9 cellular contexts compared by ENCODE assay signal in genomic region chr3:98521897-98522537, GRCh38. TPM values are rescaled to one million over a fixed set of nuclear protein-coding genes. Genes with fewer than 3 reads are reported as not detected.
DNase-seq lines count a peak whose midpoint lies in the region; ATAC-seq and TF ChIP-seq lines count a peak whose summit lies in the region.
"Had no signal": no experiment of that assay in that cellular context is flagged by ENCODE, and none has a peak within 500 bp of the region (broad histone marks: within the 10 kb centered on the region; RNA-seq: fewer than 3 reads in every experiment).

No MANE protein-coding gene starts in this region.

- CTCF ChIA-PET in Caco-2 (lab: Charles Lee): no interaction called here

- intact Hi-C loops in Caco-2 (cut with micrococcal nuclease; ENCODE audit: unreplicated experiment): loop anchor here (1.0 to 5.0 kb wide), 2 partner anchors 18 to 290 kb away; no protein-coding TSS in a partner anchor
- intact Hi-C loops in left cardiac atrium (cut with DNase I): loop anchor here in 1 of 2 donors (10.0 kb wide), 2 partner anchors 73 to 373 kb away; partner anchors contain the start of gene CPOX
- intact Hi-C loops in prostate gland (cut with DNase I): loop anchor here (5.0 kb wide), 1 partner anchor 70 kb away; the partner anchor contains the start of gene CPOX

- peak overlapping the region; percentile 84 for H3K4me3 Mint-ChIP-seq in Caco-2 (ENCODE audit: unreplicated experiment)

- H3K4me3 ChIP-seq in Caco-2 (ENCODE audit: low read depth, low read length) (peak overlapping the region; percentile 64), adipocyte (ENCODE audit: low read length) (peak overlapping the region; percentile 90), prostate gland (peak overlapping the region; percentile 65 to 87)

- H3K4me1 Mint-ChIP-seq in Caco-2 (ENCODE audit: low read depth, unreplicated experiment): no peaks in the 10 kb centered on the region

- BruUV-seq in Caco-2 (replicated peaks; lab: Mats Ljungman, UMichigan): TSS peak; percentile 65

- TF ChIP-seq CTCF in Caco-2 (IDR thresholded peaks at IDR 0.05; ENCODE audit: insufficient read depth in 1 of 2, low read depth in 1 of 2, low read length in 1 of 2, severe bottlenecking in 1 of 2, unreplicated experiment in 1 of 2): no peak
- no peak for TF ChIP-seq CTCF in prostate gland (IDR thresholded peaks at IDR 0.05)

- H3K36me3 Mint-ChIP-seq in Caco-2 (ENCODE audit: insufficient read depth, unreplicated experiment): peaks cover 26% of the 10 kb centered on the region

- peak; percentile 32 to 37 for DNase-seq in Caco-2
- peak; percentile 68 for DNase-seq in HPDE6-E6E7 (ENCODE audit: extremely low spot score)
- peak; percentile 36 for DNase-seq in SK-N-DZ (ENCODE audit: low spot score)
- peak; percentile 86 for DNase-seq in adipocyte (ENCODE audit: low read depth)
- DNase-seq in left cardiac atrium: peak; percentile 36
- DNase-seq in prostate gland (ENCODE audit: low spot score): peak; percentile 55
- DNase-seq in NCI-H1048 (lab: John Stamatoyannopoulos, UW): no peak

- H3K27ac Mint-ChIP-seq in Caco-2 (ENCODE audit: unreplicated experiment): peak overlapping the region; percentile 84

- H3K27me3 ChIP-seq in Caco-2 (replicated peaks; ENCODE audit: control insufficient read depth, insufficient read depth, low read length) (no peaks in the 10 kb centered on the region), adipocyte (replicated peaks; ENCODE audit: control insufficient read depth, insufficient read depth, low read length) (no peaks in the 10 kb centered on the region), prostate gland (replicated peaks; ENCODE audit: insufficient read depth) (no peaks in the 10 kb centered on the region)

- POLR2A ChIA-PET in Caco-2 (lab: Charles Lee): interaction anchor here (1.6 kb wide), 1 partner anchor 72 kb away, joined by 6 read pairs; the partner anchor contains the start of gene CPOX

- H3K9ac ChIP-seq in adipocyte (ENCODE audit: low read length): peak overlapping the region; percentile 89

- H3K9me3 Mint-ChIP-seq in Caco-2 (ENCODE audit: unreplicated experiment): no peaks in the 10 kb centered on the region

- TF ChIP-seq POLR2A in prostate gland (IDR thresholded peaks at IDR 0.05): no peak

- ATAC-seq in GM21367 (IDR thresholded peaks at IDR 0.05; ENCODE audit: unreplicated experiment): peak; percentile 28
- ATAC-seq in left cardiac atrium: peak; percentile 50 to 78

- H3K36me3 ChIP-seq in Caco-2 (ENCODE audit: control insufficient read depth, insufficient read depth, low read length) (no peaks in the 10 kb centered on the region), adipocyte (ENCODE audit: control insufficient read depth, insufficient read depth, low read length, severe bottlenecking) (peaks cover 35% of the 10 kb centered on the region), prostate gland (no peaks in the 10 kb centered on the region)

- under 1% methylated on average over 16 of the region's 16 CpGs for WGBS in prostate gland

- H3K4me1 ChIP-seq in Caco-2 (no peaks in the 10 kb centered on the region), adipocyte (ENCODE audit: control insufficient read depth, insufficient read depth, low read length) (peaks cover 16% of the 10 kb centered on the region), prostate gland (replicated peaks) (no peaks in the 10 kb centered on the region)

- no peaks in the 10 kb centered on the region for H3K27me3 Mint-ChIP-seq in Caco-2 (ENCODE audit: insufficient read depth, unreplicated experiment)

- peak overlapping the region; percentile 96 to 98 for H3K27ac ChIP-seq in prostate gland

- H3K9me3 ChIP-seq in Caco-2 (no peaks in the 10 kb centered on the region), adipocyte (ENCODE audit: control insufficient read depth, low read length) (no peaks in the 10 kb centered on the region), prostate gland (no peaks in the 10 kb centered on the region)

RNA-seq across cellular contexts. Expression of gene CLDND1, which starts 0.7 kb away (rescaled TPM):
- total RNA-seq in Caco-2 (2022) (56.0 TPM in 2 replicates), left cardiac atrium (10 to 100 TPM; 73.3 to 88.5 TPM), prostate gland (100 to 1,000 TPM in 1 of 2 donors, 10 to 100 TPM in 1; 71.2 to 113 TPM)
- polyA plus RNA-seq in SK-N-DZ (2014; cell fraction: cytosol; rRNA removed): 112 and 118 TPM in 2 replicates
- 158 and 217 TPM in 2 replicates for polyA plus RNA-seq in SK-N-DZ (2014; cell fraction: nucleus; rRNA removed)

RNA-seq across cellular contexts. Expression of gene GPR15, which starts 9.8 kb away (rescaled TPM):
- total RNA-seq in Caco-2 (2022): not detected in 2 replicates
- 1.9 and 2.3 TPM in 2 replicates for polyA plus RNA-seq in SK-N-DZ (2014; cell fraction: cytosol; rRNA removed)
- polyA plus RNA-seq in SK-N-DZ (2014; cell fraction: nucleus; rRNA removed): 1.5 and 2.2 TPM in 2 replicates
- total RNA-seq in left cardiac atrium: under 1 TPM in 1 of 2 donors, not detected in 1; 0.24 TPM
- not detected for total RNA-seq in prostate gland
- total RNA-seq: frontal cortex had no signal

RNA-seq across cellular contexts. Expression of gene OR5K2, which starts 24.5 kb away (rescaled TPM):
- total RNA-seq in Caco-2 (2022) (not detected in 2 replicates), left cardiac atrium (not detected), prostate gland (not detected)
- not detected in 2 replicates for polyA plus RNA-seq in SK-N-DZ (2014; cell fraction: cytosol; rRNA removed)
- not detected in 2 replicates for polyA plus RNA-seq in SK-N-DZ (2014; cell fraction: nucleus; rRNA removed)
- total RNA-seq: frontal cortex had no signal

RNA-seq across cellular contexts. Expression of gene OR5K1, which starts 59.0 kb away (rescaled TPM):
- not detected in 2 replicates for total RNA-seq in Caco-2 (2022)
- not detected in 2 replicates for polyA plus RNA-seq in SK-N-DZ (2014; cell fraction: cytosol; rRNA removed)
- polyA plus RNA-seq in SK-N-DZ (2014; cell fraction: nucleus; rRNA removed): not detected in 2 replicates
- not detected for total RNA-seq in left cardiac atrium
- total RNA-seq in prostate gland: not detected
- total RNA-seq: frontal cortex had no signal
